9 cellular contexts compared by ENCODE assay signal in the genomic region with DNA sequence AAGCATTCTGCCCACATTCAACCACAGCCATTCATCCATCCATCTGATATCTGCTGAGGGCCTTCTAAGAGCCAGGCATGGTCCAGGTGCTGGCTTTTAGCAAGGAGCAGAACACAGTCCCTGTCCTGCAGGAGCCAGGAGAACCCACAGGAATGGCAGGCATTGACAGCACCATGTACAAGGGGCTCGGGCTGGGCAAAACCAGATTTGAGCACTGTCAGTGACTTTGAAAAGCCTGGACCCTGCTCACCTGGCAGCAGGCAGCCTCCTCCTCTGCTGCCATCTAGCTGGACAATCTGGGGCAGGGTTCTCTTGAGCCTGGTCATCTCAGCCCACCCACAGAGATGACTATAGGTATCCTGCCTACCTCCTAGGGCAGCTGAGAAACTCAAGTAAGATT.
DNase-seq lines count a peak whose midpoint lies in the region; ATAC-seq, FAIRE-seq and TF ChIP-seq lines count a peak whose summit lies in the region.
"Had no signal": no experiment of that assay in that cellular context is flagged by ENCODE, and none has a peak within 500 bp of the region (broad histone marks: within the 10 kb centered on the region; RNA-seq: fewer than 3 reads in every experiment).

No MANE protein-coding gene starts in this region.

- WGBS in pancreas, 2 donors = 52 to 66% methylated on average over 1 of the region's 1 CpG
- no CpG with 5 or more reads among the region's 1 CpG for WGBS in esophagus squamous epithelium, 2 donors

- TF ChIP-seq CTCF in GM06990 (IDR thresholded peaks at IDR 0.05; ENCODE audit: insufficient read depth, low read length, poor library complexity, severe bottlenecking) (peak; percentile 14), OCI-LY3 (IDR thresholded peaks at IDR 0.05; ENCODE audit: low read depth, low read length) (peak; percentile 36; the same call in 1 of the 2 replicates), fibroblast of villous mesenchyme (IDR thresholded peaks at IDR 0.05; ENCODE audit: insufficient read depth, low read depth, low read length) (peak; percentile 15), pancreas (IDR thresholded peaks at IDR 0.05) (no peak), esophagus squamous epithelium (IDR thresholded peaks at IDR 0.05) (no peak)

- TF ChIP-seq POLR2A in esophagus squamous epithelium (IDR thresholded peaks at IDR 0.05) = no peak

- no peak overlapping the region for H3K9ac ChIP-seq in OCI-LY3 (ENCODE audit: low read length)

- intact Hi-C loops in pancreas (cut with DNase I) (no loop called here), esophagus squamous epithelium (cut with DNase I) (no loop called here)

- no peaks in the 10 kb centered on the region for H3K79me2 ChIP-seq in OCI-LY3 (ENCODE audit: low read length)

- no peak for FAIRE-seq in pancreas (lab: Jason Lieb, UNC)

- no peak overlapping the region for H3K4me3 ChIP-seq in GM06990 (replicated peaks; ENCODE audit: low read depth, low read length)
- H3K4me3 ChIP-seq in OCI-LY3 (ENCODE audit: low read length) = no peak overlapping the region
- H3K4me3 ChIP-seq in fibroblast of villous mesenchyme (ENCODE audit: low read depth, low read length) = no peak overlapping the region
- H3K4me3 ChIP-seq in pancreas = no peak overlapping the region
- H3K4me3 ChIP-seq in esophagus squamous epithelium = no peak overlapping the region

- no peak overlapping the region for H3K4me2 ChIP-seq in OCI-LY3 (ENCODE audit: low read length)

- no peak overlapping the region for H3K27ac ChIP-seq in OCI-LY3 (ENCODE audit: low read length)
- no peak overlapping the region for H3K27ac ChIP-seq in pancreas
- peak overlapping the region in 1 of 4 donors; percentile 78 for H3K27ac ChIP-seq in esophagus squamous epithelium

- DNase-seq in GM06990 (ENCODE audit: extremely low read depth, insufficient read length) (no peak), fibroblast of villous mesenchyme (ENCODE audit: low read depth) (no peak), pancreas (peak in 2 of 6 donors; percentile 21 to 38), esophagus squamous epithelium (lab: John Stamatoyannopoulos, UW) (no peak)
- DNase-seq: activated B cell treated with CpG ODN at 0.5 μM for 24 hours had no signal

- H3K36me3 ChIP-seq in GM06990 (ENCODE audit: control insufficient read depth, insufficient read depth, low read length) (no peaks in the 10 kb centered on the region), OCI-LY3 (replicated peaks; ENCODE audit: low read depth, low read length) (no peaks in the 10 kb centered on the region), pancreas (no peaks in the 10 kb centered on the region), esophagus squamous epithelium (no peaks in the 10 kb centered on the region)

- H4K20me1 ChIP-seq in OCI-LY3 (ENCODE audit: insufficient read depth, low read length) = no peaks in the 10 kb centered on the region

- H2AFZ ChIP-seq in OCI-LY3 (ENCODE audit: low read depth, low read length) = no peak overlapping the region

- H3K9me3 ChIP-seq in OCI-LY3 (ENCODE audit: insufficient read depth, low read length) (no peaks in the 10 kb centered on the region), pancreas (no peaks in the 10 kb centered on the region), esophagus squamous epithelium (no peaks in the 10 kb centered on the region)

- no peaks in the 10 kb centered on the region for H3K4me1 ChIP-seq in OCI-LY3 (ENCODE audit: low read length)
- H3K4me1 ChIP-seq in pancreas = peaks cover 7 to 19% (median 14%) of the 10 kb centered on the region in 3 donors
- H3K4me1 ChIP-seq in esophagus squamous epithelium = peaks cover 25 to 79% (median 32%) of the 10 kb centered on the region in 3 donors

- ATAC-seq in pancreas = peak in 3 of 4 donors; percentile 54 to 69 (median 67)
- ATAC-seq in HG03135 (IDR thresholded peaks at IDR 0.05; ENCODE audit: unreplicated experiment) = no peak
- no peak for ATAC-seq in HG03280 (IDR thresholded peaks at IDR 0.05; ENCODE audit: unreplicated experiment)
- ATAC-seq in HG03045 (IDR thresholded peaks at IDR 0.05; ENCODE audit: unreplicated experiment) = no peak

- no peaks in the 10 kb centered on the region for H3K27me3 ChIP-seq in GM06990 (replicated peaks; ENCODE audit: control insufficient read depth, insufficient read depth, low read length)
- H3K27me3 ChIP-seq in OCI-LY3 (ENCODE audit: low read depth, low read length) = no peaks in the 10 kb centered on the region
- no peaks in the 10 kb centered on the region for H3K27me3 ChIP-seq in pancreas
- no peaks in the 10 kb centered on the region for H3K27me3 ChIP-seq in esophagus squamous epithelium

Comparison
In these comparisons a context has a peak if more than half of its experiments do, and no peak if none do; other contexts are left out.
1. CTCF ChIP-seq: peak in GM06990 (single experiment), OCI-LY3 (single experiment) and fibroblast of villous mesenchyme (single experiment); none in pancreas (0 of 4) and esophagus squamous epithelium (0 of 6).
2. ATAC-seq: peak in pancreas (3 of 4); none in HG03135 (single experiment), HG03280 (single experiment) and HG03045 (single experiment).